Comparison of ENCODE assay signal across 14 cellular contexts in the genomic region with DNA sequence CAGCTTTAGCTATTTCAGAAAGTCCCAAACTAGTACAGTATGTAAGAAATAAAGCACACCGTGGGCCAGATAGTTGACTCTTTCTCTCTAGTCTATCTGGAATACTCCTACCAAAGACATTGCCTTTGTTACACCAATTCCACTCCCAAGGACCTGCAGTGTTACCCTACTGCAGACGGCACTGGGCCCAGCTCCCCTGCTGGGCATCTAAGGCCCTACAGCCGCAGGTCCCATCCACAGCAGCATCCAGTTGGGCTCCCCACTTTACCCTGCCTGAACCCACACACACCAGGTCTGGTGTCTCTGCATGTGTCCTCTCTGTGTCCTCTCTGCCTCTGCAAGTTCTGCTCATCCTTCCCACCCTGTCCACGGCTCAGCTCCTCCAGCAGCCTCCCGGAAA. TPM values are rescaled to one million over a fixed set of nuclear protein-coding genes. Genes with fewer than 3 reads are reported as not detected.
DNase-seq lines count a peak whose midpoint lies in the region; ATAC-seq and TF ChIP-seq lines count a peak whose summit lies in the region.
"Had no signal": no experiment of that assay in that cellular context is flagged by ENCODE, and none has a peak within 500 bp of the region (broad histone marks: within the 10 kb centered on the region; RNA-seq: fewer than 3 reads in every experiment).

No MANE protein-coding gene starts in this region.

- no peaks in the 10 kb centered on the region for H3K23me2 ChIP-seq in H9 (ENCODE audit: insufficient read length, low read depth, low read length, poor library complexity, severe bottlenecking)

- H2BK20ac ChIP-seq in H9 (ENCODE audit: low read depth, low read length, poor library complexity, severe bottlenecking), result no peak overlapping the region

- no peak overlapping the region for H2AK5ac ChIP-seq in H9 (ENCODE audit: insufficient read length, low read length)

- no peak for TF ChIP-seq CTCF in CD8-positive, alpha-beta T cell (IDR thresholded peaks at IDR 0.05)
- TF ChIP-seq CTCF in H9 (conservative IDR thresholded peaks at IDR 0.05) (0 out of 3 replicates have a peak, but pooled peaks have one; percentile 13), chondrocyte (IDR thresholded peaks at IDR 0.05) (peak; percentile 10), psoas muscle (IDR thresholded peaks at IDR 0.05) (no peak), coronary artery (IDR thresholded peaks at IDR 0.05) (no peak)

- DNase-seq in CD8-positive, alpha-beta T cell, result no peak
- DNase-seq in H9 (no peak), chondrocyte (ENCODE audit: low spot score) (no peak), psoas muscle (peak in 1 of 2 donors; percentile 25), C1 segment of cervical spinal cord (lab: John Stamatoyannopoulos, UW) (no peak), coronary artery (ENCODE audit: low spot score) (no peak)
- DNase-seq: activated T-cell treated with anti-CD3 and anti-CD28 coated beads, Interleukin-2, amount 50 U/mL, for 48 hours; effector CD4-positive, alpha-beta T cell; NCI-H2107 had no signal

- H3K9me3 ChIP-seq in CD8-positive, alpha-beta T cell (ENCODE audit: low read length), result no peaks in the 10 kb centered on the region
- H3K9me3 ChIP-seq in H9 (ENCODE audit: control insufficient read depth, low read depth, low read length) (no peaks in the 10 kb centered on the region), psoas muscle (no peaks in the 10 kb centered on the region)
- H3K9me3 ChIP-seq: SJSA1, suprapubic skin had no signal

- no peak overlapping the region for H4K5ac ChIP-seq in H9 (ENCODE audit: insufficient read length, low read depth, low read length)

- H3K4ac ChIP-seq in H9 (ENCODE audit: low read depth, low read length), result no peak overlapping the region

- POLR2A ChIA-PET in CD8-positive, alpha-beta T cell (lab: Charles Lee), result no interaction called here

- no peak overlapping the region for H3K56ac ChIP-seq in H9 (ENCODE audit: insufficient read length, low read depth, low read length)

- no peaks in the 10 kb centered on the region for H3K79me1 ChIP-seq in H9 (ENCODE audit: insufficient read depth, low read depth, low read length, poor library complexity, severe bottlenecking)

- peaks cover 17% of the 10 kb centered on the region for H3K4me1 Mint-ChIP-seq in CD8-positive, alpha-beta T cell (ENCODE audit: low read depth)
- no peaks in the 10 kb centered on the region for H3K4me1 Mint-ChIP-seq in H9
- H3K4me1 Mint-ChIP-seq in chondrocyte (ENCODE audit: low read depth), result peaks cover 35% of the 10 kb centered on the region

- peaks cover 81% of the 10 kb centered on the region for H3K36me3 ChIP-seq in CD8-positive, alpha-beta T cell (ENCODE audit: insufficient read depth, low read length)
- peaks cover 0 to 93% of the 10 kb centered on the region in 2 donors for H3K36me3 ChIP-seq in psoas muscle (ENCODE audit: insufficient read depth in 1 of 2, low read depth in 1 of 2)

- H3K27ac ChIP-seq in CD8-positive, alpha-beta T cell (ENCODE audit: low read depth, low read length), result no peak overlapping the region
- H3K27ac ChIP-seq in H9 (ENCODE audit: insufficient read length, low read depth, low read length), result no peak overlapping the region
- peak overlapping the region; percentile 92 for H3K27ac ChIP-seq in psoas muscle
- no peak overlapping the region for H3K27ac ChIP-seq in coronary artery
- H3K27ac ChIP-seq: SJSA1, suprapubic skin had no signal

- H2BK12ac ChIP-seq in H9 (ENCODE audit: insufficient read length, low read depth, low read length), result no peak overlapping the region

- no peak overlapping the region for H2BK5ac ChIP-seq in H9 (ENCODE audit: insufficient read length, low read length)

- H3K4me3 ChIP-seq in CD8-positive, alpha-beta T cell (ENCODE audit: low read depth, low read length), result no peak overlapping the region
- H3K4me3 ChIP-seq in psoas muscle (no peak overlapping the region), coronary artery (no peak overlapping the region)
- H3K4me3 ChIP-seq: SJSA1, suprapubic skin had no signal

- no peaks in the 10 kb centered on the region for H4K20me1 ChIP-seq in H9 (ENCODE audit: control insufficient read depth, insufficient read depth, insufficient read length)

- CTCF ChIA-PET in CD8-positive, alpha-beta T cell (lab: Charles Lee), result interaction anchor here (1.0 to 16.1 kb wide), 4 partner anchors 11 to 58 kb away, joined by 3 to 514 read pairs (median 8); no protein-coding TSS in a partner anchor

- H3K4me2 ChIP-seq in H9 (ENCODE audit: insufficient read depth, insufficient read length, low read length), result no peak overlapping the region

- ATAC-seq in CD8-positive, alpha-beta T cell, result no peak
- ATAC-seq in psoas muscle (no peak), GM21367 (IDR thresholded peaks at IDR 0.05; ENCODE audit: unreplicated experiment) (no peak)

- H3K79me2 ChIP-seq in H9 (ENCODE audit: insufficient read depth, low read length), result no peaks in the 10 kb centered on the region

- H2BK120ac ChIP-seq in H9 (ENCODE audit: low read depth, low read length, poor library complexity, severe bottlenecking), result no peak overlapping the region

- H3K27me3 ChIP-seq in CD8-positive, alpha-beta T cell (ENCODE audit: insufficient read depth, low read length), result no peaks in the 10 kb centered on the region
- H3K27me3 ChIP-seq in H9 (ENCODE audit: insufficient read depth, low read length), result no peaks in the 10 kb centered on the region
- H3K27me3 ChIP-seq in psoas muscle (ENCODE audit: insufficient read depth in 3 of 3, low read length in 2 of 3), result no peaks in the 10 kb centered on the region
- H3K27me3 ChIP-seq: SJSA1, suprapubic skin had no signal

- no peak overlapping the region for H3K9ac ChIP-seq in H9 (ENCODE audit: extremely low read depth, insufficient read length, low read length)

- peaks cover 95% of the 10 kb centered on the region for H3K36me3 Mint-ChIP-seq in CD8-positive, alpha-beta T cell
- H3K36me3 Mint-ChIP-seq in H9 (ENCODE audit: insufficient read depth in 1 of 3, low read depth in 3 of 3), result peaks cover 2 to 33% (median 15%) of the 10 kb centered on the region in 3 experiments; a peak in 6 of 7 replicates
- H3K36me3 Mint-ChIP-seq in chondrocyte (ENCODE audit: low read depth), result peaks cover 30% of the 10 kb centered on the region

- no peak overlapping the region for H3K4me3 Mint-ChIP-seq in CD8-positive, alpha-beta T cell
- no peak overlapping the region for H3K4me3 Mint-ChIP-seq in H9
- no peak overlapping the region for H3K4me3 Mint-ChIP-seq in chondrocyte (ENCODE audit: unreplicated experiment)
- H3K4me3 Mint-ChIP-seq: nephron had no signal

- intact Hi-C loops in CD8-positive, alpha-beta T cell (cut with DNase I, micrococcal nuclease), result no loop called here
- intact Hi-C loops in psoas muscle (cut with DNase I), result no loop called here

- H4K8ac ChIP-seq in H9 (replicated peaks; ENCODE audit: insufficient read length, low read depth, low read length), result no peak overlapping the region

- no CpG with 5 or more reads among the region's 5 CpGs for WGBS in H9 (ENCODE audit: extremely low coverage, insufficient read length, low lambda C conversion rate)
- 81 to 92% (median 86%) methylated on average over 5 of the region's 5 CpGs for WGBS in psoas muscle, 3 donors

- H2AFZ ChIP-seq in H9 (ENCODE audit: low read length), result no peak overlapping the region

- no peak overlapping the region for H4K91ac ChIP-seq in H9 (ENCODE audit: insufficient read length, low read depth, low read length)

- H3K27ac Mint-ChIP-seq in CD8-positive, alpha-beta T cell, result peak overlapping the region; percentile 37
- no peak overlapping the region for H3K27ac Mint-ChIP-seq in H9
- H3K27ac Mint-ChIP-seq in chondrocyte (ENCODE audit: unreplicated experiment), result no peak overlapping the region
- H3K27ac Mint-ChIP-seq: nephron had no signal

- H3K14ac ChIP-seq in H9 (ENCODE audit: insufficient read depth, low read length), result no peak overlapping the region

- H3K23ac ChIP-seq in H9 (ENCODE audit: insufficient read length, low read depth, low read length), result no peak overlapping the region

- H3K27me3 Mint-ChIP-seq in CD8-positive, alpha-beta T cell (ENCODE audit: low read depth), result no peaks in the 10 kb centered on the region
- H3K27me3 Mint-ChIP-seq in H9 (ENCODE audit: low read depth) (no peaks in the 10 kb centered on the region), chondrocyte (ENCODE audit: low read depth) (no peaks in the 10 kb centered on the region)

- H2BK15ac ChIP-seq in H9 (ENCODE audit: low read depth, low read length), result no peak overlapping the region

- no peaks in the 10 kb centered on the region for H3K9me3 Mint-ChIP-seq in CD8-positive, alpha-beta T cell
- H3K9me3 Mint-ChIP-seq in H9, result no peaks in the 10 kb centered on the region
- no peaks in the 10 kb centered on the region for H3K9me3 Mint-ChIP-seq in chondrocyte (ENCODE audit: low read depth)
- H3K9me3 Mint-ChIP-seq: nephron had no signal

- H3K18ac ChIP-seq in H9 (ENCODE audit: insufficient read length, low read depth, low read length), result no peak overlapping the region

- peaks cover 8% of the 10 kb centered on the region for H3K4me1 ChIP-seq in CD8-positive, alpha-beta T cell (ENCODE audit: insufficient read depth, low read length)
- no peaks in the 10 kb centered on the region for H3K4me1 ChIP-seq in H9 (ENCODE audit: insufficient read depth, low read length)
- peaks cover 53% of the 10 kb centered on the region for H3K4me1 ChIP-seq in psoas muscle

- no peak overlapping the region for H3T11ph ChIP-seq in H9 (ENCODE audit: low read length)

RNA-seq across cellular contexts. Expression of a gene that starts 22.5 kb away (rescaled TPM):
- total RNA-seq in CD8-positive, alpha-beta T cell, result 100 to 1,000 TPM; 133 to 134 TPM
- 40.8 and 43.7 TPM in 2 replicates for total RNA-seq in H9 (2021)
- total RNA-seq in chondrocyte, result 47.2 to 75.6 TPM (median 74.0 TPM) in 3 replicates
- total RNA-seq in psoas muscle, result 100 to 1,000 TPM; 114 to 218 (median 149) TPM
- 100 to 1,000 TPM in 2 of 3 donors, 10 to 100 TPM in 1; 55.5 to 167 (median 106) TPM for polyA plus RNA-seq in psoas muscle

RNA-seq across cellular contexts. Expression of a gene that starts 37.9 kb away (rescaled TPM):
- not detected for total RNA-seq in CD8-positive, alpha-beta T cell
- 20.4 and 20.9 TPM in 2 replicates for total RNA-seq in H9 (2021)
- total RNA-seq in chondrocyte, result 1.5 to 5.3 TPM (median 4.9 TPM) in 3 replicates
- 100 to 1,000 TPM; 447 to 852 (median 690) TPM for total RNA-seq in psoas muscle
- 100 to 1,000 TPM; 551 to 766 (median 552) TPM for polyA plus RNA-seq in psoas muscle
- total RNA-seq: MCF 10A had no signal

Comparison
In these comparisons a context has a peak if more than half of its experiments do, and no peak if none do; other contexts are left out.
1. CTCF ChIP-seq: peak in H9 (single experiment) and chondrocyte (single experiment); none in CD8-positive, alpha-beta T cell (single experiment), psoas muscle (single experiment) and coronary artery (single experiment).
2. RNA of a gene that starts 37.9 kb away (total RNA-seq): 447 to 852 TPM in psoas muscle; 20.4 to 20.9 TPM in H9, 1.5 to 5.3 TPM in chondrocyte and not detected in CD8-positive, alpha-beta T cell; every median in the first group is over 10 times any median in the second.